9 cellular contexts compared by ENCODE assay signal in genomic region chr12:53677612-53678133, GRCh38. TPM values are rescaled to one million over a fixed set of nuclear protein-coding genes. Genes with fewer than 3 reads are reported as not detected.
A peak's percentile ranks its signal among the peaks of the same experiment; 100 is the strongest.
DNase-seq lines count a peak whose midpoint lies in the region; ATAC-seq and TF ChIP-seq lines count a peak whose summit lies in the region.
"Had no signal": no experiment of that assay in that cellular context is flagged by ENCODE, and none has a peak within 500 bp of the region (broad histone marks: within the 10 kb centered on the region; RNA-seq: fewer than 3 reads in every experiment).

No MANE protein-coding gene starts in this region.

- H3K27me3 ChIP-seq in mononuclear cell (ENCODE audit: insufficient read depth, low read length) = peaks cover 21% of the 10 kb centered on the region
- H3K27me3 ChIP-seq in tibial artery = no peaks in the 10 kb centered on the region

- H3K27me3 Mint-ChIP-seq in activated T-cell treated with anti-CD3 and anti-CD28 coated beads, Interleukin-2, amount 50 U/mL, for 72 hours (ENCODE audit: low read depth) = peaks cover 27% of the 10 kb centered on the region

- H3K4me1 Mint-ChIP-seq in activated T-cell treated with anti-CD3 and anti-CD28 coated beads, Interleukin-2, amount 50 U/mL, for 72 hours (ENCODE audit: low read depth) = peaks cover 34% of the 10 kb centered on the region

- intact Hi-C loops in tibial artery (cut with DNase I; ENCODE audit: low total_unique reads) = loop anchor here (5.0 to 10.0 kb wide), 2 partner anchors 53 to 135 kb away; partner anchors contain the start of gene ATF7

- ATAC-seq in activated T-cell treated with anti-CD3 and anti-CD28 coated beads, Interleukin-2, amount 50 U/mL, for 72 hours (replicated peaks in 1 of 2) = no peak

- peak overlapping the region; percentile 76 to 80 for H3K4me3 Mint-ChIP-seq in activated T-cell treated with anti-CD3 and anti-CD28 coated beads, Interleukin-2, amount 50 U/mL, for 72 hours

- DNase-seq in activated T-cell treated with anti-CD3 and anti-CD28 coated beads, Interleukin-2, amount 50 U/mL, for 72 hours = no peak
- DNase-seq in activated T-cell treated with anti-CD3 and anti-CD28 coated beads for 4 hours (no peak), cerebellar cortex (ENCODE audit: low spot score) (peak; percentile 42), tibial artery (no peak), MV-4-11 (lab: John Stamatoyannopoulos, UW) (no peak), mesenteric fat pad (ENCODE audit: low spot score) (no peak)
- no peak for DNase-seq in effector CD8-positive, alpha-beta T cell (lab: John Stamatoyannopoulos, UW)
- DNase-seq: erythroblast had no signal

- peak overlapping the region; percentile 90 to 99 for H3K27ac ChIP-seq in tibial artery

- TF ChIP-seq CTCF in tibial artery (IDR thresholded peaks at IDR 0.05) = no peak

- no peaks in the 10 kb centered on the region for H3K36me3 Mint-ChIP-seq in activated T-cell treated with anti-CD3 and anti-CD28 coated beads, Interleukin-2, amount 50 U/mL, for 72 hours (ENCODE audit: insufficient read depth in 2 of 2)

- H3K4me1 ChIP-seq in mononuclear cell (ENCODE audit: insufficient read depth, low read length) (peaks cover 25% of the 10 kb centered on the region), tibial artery (peaks cover 0 to 43% (median 28%) of the 10 kb centered on the region in 4 donors)

- H3K9me3 Mint-ChIP-seq in activated T-cell treated with anti-CD3 and anti-CD28 coated beads, Interleukin-2, amount 50 U/mL, for 72 hours = no peaks in the 10 kb centered on the region

- H3K9me3 ChIP-seq in mononuclear cell (ENCODE audit: low read depth, low read length) (no peaks in the 10 kb centered on the region), tibial artery (no peaks in the 10 kb centered on the region)

- H3K36me3 ChIP-seq in tibial artery = peaks cover 2 to 13% (median 8%) of the 10 kb centered on the region in 3 donors

- H3K4me3 ChIP-seq in mononuclear cell (ENCODE audit: low read length) (peak overlapping the region; percentile 65), tibial artery (peak overlapping the region; percentile 59 to 71)

- H3K27ac Mint-ChIP-seq in activated T-cell treated with anti-CD3 and anti-CD28 coated beads, Interleukin-2, amount 50 U/mL, for 72 hours = no peak overlapping the region

RNA-seq across cellular contexts. Expression of gene ATP5MC2, which starts 1.8 kb away (rescaled TPM):
- 100 to 1,000 TPM; 349 to 440 TPM for total RNA-seq in activated T-cell treated with anti-CD3 and anti-CD28 coated beads, Interleukin-2, amount 50 U/mL, for 72 hours
- total RNA-seq in mononuclear cell = 149 TPM
- 194 TPM for total RNA-seq in mesenteric fat pad

RNA-seq across cellular contexts. Expression of gene CALCOCO1, which starts 49.6 kb away (rescaled TPM):
- 10 to 100 TPM; 60.1 to 71.3 TPM for total RNA-seq in activated T-cell treated with anti-CD3 and anti-CD28 coated beads, Interleukin-2, amount 50 U/mL, for 72 hours
- total RNA-seq in mononuclear cell (69.4 TPM), mesenteric fat pad (165 TPM)

RNA-seq across cellular contexts. Expression of gene ATF7, which starts 51.5 kb away (rescaled TPM):
- 10 to 100 TPM; 27.4 to 28.1 TPM for total RNA-seq in activated T-cell treated with anti-CD3 and anti-CD28 coated beads, Interleukin-2, amount 50 U/mL, for 72 hours
- total RNA-seq in mononuclear cell (8.0 TPM), mesenteric fat pad (44.7 TPM)
